In genomic region chr6:121236984-121237383, GRCh38 we compare ENCODE assay signal across 23 cellular contexts.
DNase-seq lines count a peak whose midpoint lies in the region; ATAC-seq and TF ChIP-seq lines count a peak whose summit lies in the region.
"Had no signal": no experiment of that assay in that cellular context is flagged by ENCODE, and none has a peak within 500 bp of the region (broad histone marks: within the 10 kb centered on the region; RNA-seq: fewer than 3 reads in every experiment).

No MANE protein-coding gene starts in this region.

- no peak overlapping the region for H3K27ac Mint-ChIP-seq in Calu3 (ENCODE audit: unreplicated experiment)
- H3K27ac Mint-ChIP-seq: CD4-positive, alpha-beta T cell; T-cell had no signal

- H3K4me3 ChIP-seq in AG04450 (ENCODE audit: low read depth, low read length) = no peak overlapping the region
- H3K4me3 ChIP-seq in choroid plexus epithelial cell (ENCODE audit: low read depth, low read length) = no peak overlapping the region
- no peak overlapping the region for H3K4me3 ChIP-seq in GM23248
- H3K4me3 ChIP-seq: GM12878 had no signal

- no TSS peak for BruUV-seq in Calu3 (replicated peaks; lab: Mats Ljungman, UMichigan)

- no peaks in the 10 kb centered on the region for H3K4me1 ChIP-seq in GM23248 (ENCODE audit: insufficient read depth)
- H3K4me1 ChIP-seq: Caco-2 had no signal

- H3K4me1 Mint-ChIP-seq in Calu3 (ENCODE audit: low read depth, unreplicated experiment) = no peaks in the 10 kb centered on the region
- H3K4me1 Mint-ChIP-seq: T-cell had no signal

- peak; percentile 33 for ATAC-seq in HG02610 (IDR thresholded peaks at IDR 0.05; ENCODE audit: unreplicated experiment)
- peak; percentile 58 for ATAC-seq in HG03520 (IDR thresholded peaks at IDR 0.05; ENCODE audit: unreplicated experiment)
- ATAC-seq in HG02623 (IDR thresholded peaks at IDR 0.05; ENCODE audit: unreplicated experiment) = no peak
- ATAC-seq: GM12878, SK-N-SH treated with all-trans-retinoic acid at 6 μM for 48 hours, T-cell had no signal

- H3K9me3 ChIP-seq in AG04450 (ENCODE audit: control insufficient read depth, insufficient read depth, low read length) (no peaks in the 10 kb centered on the region), GM23248 (ENCODE audit: low read depth) (no peaks in the 10 kb centered on the region)
- H3K9me3 ChIP-seq: Caco-2 had no signal

- no peak overlapping the region for H3K4me2 ChIP-seq in GM23248 (ENCODE audit: unreplicated experiment)

- H3K4me3 Mint-ChIP-seq in Calu3 (ENCODE audit: low read depth, unreplicated experiment) = no peak overlapping the region
- H3K4me3 Mint-ChIP-seq: CD4-positive, alpha-beta T cell; T-cell had no signal

- H4K20me1 ChIP-seq in GM23248 (ENCODE audit: insufficient read depth) = no peaks in the 10 kb centered on the region

- CTCF ChIA-PET in AG04450 (lab: Charles Lee) = interaction anchor here (0.9 kb wide), 1 partner anchor 181 kb away, joined by 4 read pairs; no protein-coding TSS in a partner anchor
- CTCF ChIA-PET in Calu3 (lab: Charles Lee) = no interaction called here

- TF ChIP-seq CTCF in AG04450 (IDR thresholded peaks at IDR 0.05; ENCODE audit: low read depth, low read length) = peak; percentile 10; the same call in 1 of the 2 replicates
- peak; percentile 31 for TF ChIP-seq CTCF in choroid plexus epithelial cell (conservative IDR thresholded peaks at IDR 0.05; ENCODE audit: low read depth, low read length)
- no peak for TF ChIP-seq CTCF in Calu3 (IDR thresholded peaks at IDR 0.05; ENCODE audit: unreplicated experiment)

- no peaks in the 10 kb centered on the region for H3K36me3 ChIP-seq in GM23248 (ENCODE audit: low read depth)

- H3K9me2 ChIP-seq in GM23248 (ENCODE audit: insufficient read depth) = 0 out of 2 replicates have a peak, but pooled peaks cover 2% of the 10 kb centered on the region

- H2AFZ ChIP-seq in GM23248 = no peak overlapping the region

- H3K79me2 ChIP-seq in GM23248 (ENCODE audit: insufficient read depth) = no peaks in the 10 kb centered on the region

- POLR2A ChIA-PET in AG04450 (lab: Yijun Ruan, JAX) = no interaction called here

- no peaks in the 10 kb centered on the region for H3F3A ChIP-seq in GM23248 (ENCODE audit: insufficient read depth)

- no peaks in the 10 kb centered on the region for H3K27me3 Mint-ChIP-seq in Calu3 (ENCODE audit: unreplicated experiment)
- H3K27me3 Mint-ChIP-seq: CD4-positive, alpha-beta T cell; T-cell had no signal

- no peaks in the 10 kb centered on the region for H3K36me3 Mint-ChIP-seq in Calu3 (ENCODE audit: insufficient read depth, unreplicated experiment)

- no peak overlapping the region for H3K9ac ChIP-seq in GM23248

- no peaks in the 10 kb centered on the region for H3K9me3 Mint-ChIP-seq in Calu3 (ENCODE audit: low read depth, unreplicated experiment)
- H3K9me3 Mint-ChIP-seq: CD4-positive, alpha-beta T cell had no signal

- DNase-seq in AG04450 (ENCODE audit: low read depth, low spot score) (no peak), choroid plexus epithelial cell (ENCODE audit: low read depth) (peak; percentile 16), GM23248 (no peak), Calu3 (no peak)
- no peak for DNase-seq in stimulated activated CD4-positive, alpha-beta T cell treated with anti-CD3 and anti-CD28 coated beads, Interleukin-1b, Interleukin-23, amount 100 ng/mL, for 48 hours
- DNase-seq: Caco-2; CD4-positive, alpha-beta T cell; EL; H7; IMR-90; NCI-H1436; NCI-H1930; NCI-H345; NCI-H526 treated with DMSO at 0.1 percent for 48 hours; RPMI8226; SHP77 treated with DMSO at 0.1 percent for 48 hours; T-cell had no signal

- intact Hi-C loops in Calu3 (cut with micrococcal nuclease; ENCODE audit: unreplicated experiment) = no loop called here

- in situ Hi-C loops in GM23248 (cut with MboI) = no loop called here

- H3K27ac ChIP-seq in AG04450 (ENCODE audit: low read depth, low read length) (no peak overlapping the region), GM23248 (no peak overlapping the region)
- H3K27ac ChIP-seq: 22Rv1 had no signal

- no peaks in the 10 kb centered on the region for H3K27me3 ChIP-seq in AG04450 (ENCODE audit: control insufficient read depth, insufficient read depth, low read length)
- no peaks in the 10 kb centered on the region for H3K27me3 ChIP-seq in GM23248 (replicated peaks; ENCODE audit: insufficient read depth)
